In genomic region chr18:63205791-63206252, GRCh38 we compare ENCODE assay signal across 10 cellular contexts.
DNase-seq lines count a peak whose midpoint lies in the region; ATAC-seq and TF ChIP-seq lines count a peak whose summit lies in the region.
"Had no signal": no experiment of that assay in that cellular context is flagged by ENCODE, and none has a peak within 500 bp of the region (broad histone marks: within the 10 kb centered on the region; RNA-seq: fewer than 3 reads in every experiment).

No MANE protein-coding gene starts in this region.

- CTCF ChIA-PET in activated CD8-positive, alpha-beta memory T cell treated with anti-CD3 and anti-CD28 coated beads, Interleukin-2, amount 10 ng/mL, durations not matched to agents 7 days and 5 days (lab: Charles Lee): interaction anchor here (0.8 to 10.6 kb wide), 6 partner anchors 8 to 115 kb away, joined by 3 to 83 read pairs (median 4); partner anchors contain the start of gene BCL2
- CTCF ChIA-PET in activated CD8-positive, alpha-beta T cell treated with anti-CD3 and anti-CD28 coated beads for 36 hours (lab: Charles Lee): interaction anchor here (0.8 to 8.9 kb wide), 4 partner anchors 10 to 113 kb away, joined by 3 to 71 read pairs (median 4); partner anchors contain the start of gene BCL2

- H3K36me3 Mint-ChIP-seq in activated CD8-positive, alpha-beta memory T cell treated with anti-CD3 and anti-CD28 coated beads, Interleukin-2, amount 10 ng/mL, durations not matched to agents 7 days and 5 days: peaks cover 67% of the 10 kb centered on the region
- peaks cover 75% of the 10 kb centered on the region for H3K36me3 Mint-ChIP-seq in activated CD8-positive, alpha-beta T cell treated with anti-CD3 and anti-CD28 coated beads for 36 hours (ENCODE audit: low read depth)
- H3K36me3 Mint-ChIP-seq in stimulated activated memory B cell treated with anti-CD40 and anti-IgM and Interleukin-4, amounts not matched to agents 10 μg/mL and 1 μg/mL and 100 μg/mL, for 72 hours: peaks cover 26% of the 10 kb centered on the region

- peaks cover 92% of the 10 kb centered on the region for H3K4me1 Mint-ChIP-seq in activated CD8-positive, alpha-beta memory T cell treated with anti-CD3 and anti-CD28 coated beads, Interleukin-2, amount 10 ng/mL, durations not matched to agents 7 days and 5 days
- H3K4me1 Mint-ChIP-seq in activated CD8-positive, alpha-beta T cell treated with anti-CD3 and anti-CD28 coated beads for 36 hours (ENCODE audit: low read depth): peaks cover 92% of the 10 kb centered on the region
- H3K4me1 Mint-ChIP-seq in stimulated activated memory B cell treated with anti-CD40 and anti-IgM and Interleukin-4, amounts not matched to agents 10 μg/mL and 1 μg/mL and 100 μg/mL, for 72 hours: peaks cover 66% of the 10 kb centered on the region

- H3K27ac Mint-ChIP-seq in activated CD8-positive, alpha-beta memory T cell treated with anti-CD3 and anti-CD28 coated beads, Interleukin-2, amount 10 ng/mL, durations not matched to agents 7 days and 5 days: peak overlapping the region; percentile 91
- peak overlapping the region; percentile 84 for H3K27ac Mint-ChIP-seq in activated CD8-positive, alpha-beta T cell treated with anti-CD3 and anti-CD28 coated beads for 36 hours
- H3K27ac Mint-ChIP-seq in stimulated activated memory B cell treated with anti-CD40 and anti-IgM and Interleukin-4, amounts not matched to agents 10 μg/mL and 1 μg/mL and 100 μg/mL, for 72 hours: peak overlapping the region; percentile 84

- no peaks in the 10 kb centered on the region for H3K27me3 Mint-ChIP-seq in activated CD8-positive, alpha-beta memory T cell treated with anti-CD3 and anti-CD28 coated beads, Interleukin-2, amount 10 ng/mL, durations not matched to agents 7 days and 5 days
- no peaks in the 10 kb centered on the region for H3K27me3 Mint-ChIP-seq in activated CD8-positive, alpha-beta T cell treated with anti-CD3 and anti-CD28 coated beads for 36 hours
- no peaks in the 10 kb centered on the region for H3K27me3 Mint-ChIP-seq in stimulated activated memory B cell treated with anti-CD40 and anti-IgM and Interleukin-4, amounts not matched to agents 10 μg/mL and 1 μg/mL and 100 μg/mL, for 72 hours

- H3K36me3 ChIP-seq in H7 (replicated peaks; ENCODE audit: control insufficient read depth, insufficient read depth, low read length): no peaks in the 10 kb centered on the region

- DNase-seq in activated CD8-positive, alpha-beta memory T cell treated with anti-CD3 and anti-CD28 coated beads, Interleukin-2, amount 10 ng/mL, durations not matched to agents 7 days and 5 days: peak; percentile 67
- no peak for DNase-seq in activated CD8-positive, alpha-beta memory T cell treated with anti-CD3 and anti-CD28 coated beads for 24 hours
- peak; percentile 62 for DNase-seq in activated CD8-positive, alpha-beta T cell treated with anti-CD3 and anti-CD28 coated beads for 36 hours
- DNase-seq in SHP77 (lab: John Stamatoyannopoulos, UW) (no peak), midbrain (lab: John Stamatoyannopoulos, UW) (no peak), H7 (no peak)
- DNase-seq: erythroblast, NCI-H226 had no signal

- intact Hi-C loops in activated CD8-positive, alpha-beta T cell treated with anti-CD3 and anti-CD28 coated beads for 36 hours (cut with micrococcal nuclease): loop anchor here (5.0 kb wide), 1 partner anchor 111 kb away; the partner anchor contains the start of gene BCL2

- no peak for TF ChIP-seq CTCF in activated CD8-positive, alpha-beta T cell treated with anti-CD3 and anti-CD28 coated beads for 36 hours (IDR thresholded peaks at IDR 0.05)

- H3K4me3 ChIP-seq in H7 (ENCODE audit: insufficient read depth, low read depth, low read length): no peak overlapping the region

- no peaks in the 10 kb centered on the region for H3K9me3 Mint-ChIP-seq in activated CD8-positive, alpha-beta memory T cell treated with anti-CD3 and anti-CD28 coated beads, Interleukin-2, amount 10 ng/mL, durations not matched to agents 7 days and 5 days (ENCODE audit: low read depth)
- H3K9me3 Mint-ChIP-seq in activated CD8-positive, alpha-beta T cell treated with anti-CD3 and anti-CD28 coated beads for 36 hours: no peaks in the 10 kb centered on the region
- H3K9me3 Mint-ChIP-seq in stimulated activated memory B cell treated with anti-CD40 and anti-IgM and Interleukin-4, amounts not matched to agents 10 μg/mL and 1 μg/mL and 100 μg/mL, for 72 hours: no peaks in the 10 kb centered on the region

- ATAC-seq in activated CD8-positive, alpha-beta memory T cell treated with anti-CD3 and anti-CD28 coated beads, Interleukin-2, amount 10 ng/mL, durations not matched to agents 7 days and 5 days: peak; percentile 60
- ATAC-seq in HG03045 (IDR thresholded peaks at IDR 0.05; ENCODE audit: unreplicated experiment): peak; percentile 43
- ATAC-seq in activated CD8-positive, alpha-beta T cell treated with anti-CD3 and anti-CD28 coated beads for 36 hours: peak; percentile 36
- ATAC-seq in stimulated activated memory B cell treated with anti-CD40 and anti-IgM and Interleukin-4, amounts not matched to agents 10 μg/mL and 1 μg/mL and 100 μg/mL, for 72 hours: peak; percentile 51

- peak overlapping the region; percentile 85 for H3K4me3 Mint-ChIP-seq in activated CD8-positive, alpha-beta memory T cell treated with anti-CD3 and anti-CD28 coated beads, Interleukin-2, amount 10 ng/mL, durations not matched to agents 7 days and 5 days
- peak overlapping the region; percentile 72 for H3K4me3 Mint-ChIP-seq in activated CD8-positive, alpha-beta T cell treated with anti-CD3 and anti-CD28 coated beads for 36 hours
- peak overlapping the region; percentile 64 for H3K4me3 Mint-ChIP-seq in stimulated activated memory B cell treated with anti-CD40 and anti-IgM and Interleukin-4, amounts not matched to agents 10 μg/mL and 1 μg/mL and 100 μg/mL, for 72 hours

- POLR2A ChIA-PET in activated CD8-positive, alpha-beta T cell treated with anti-CD3 and anti-CD28 coated beads for 36 hours (lab: Charles Lee): interaction anchor here (1.2 to 7.1 kb wide), 7 partner anchors 9 to 113 kb away, joined by 3 to 40 read pairs (median 9); partner anchors contain the start of gene BCL2

- H3K27me3 ChIP-seq in H7 (ENCODE audit: control insufficient read depth, insufficient read depth, low read length): no peaks in the 10 kb centered on the region

Comparison
In these comparisons a context has a peak if more than half of its experiments do, and no peak if none do; other contexts are left out.
1. DNase-seq: peak in activated CD8-positive, alpha-beta memory T cell treated with anti-CD3 and anti-CD28 coated beads, Interleukin-2, amount 10 ng/mL, durations not matched to agents 7 days and 5 days (single experiment) and activated CD8-positive, alpha-beta T cell treated with anti-CD3 and anti-CD28 coated beads for 36 hours (single experiment); none in activated CD8-positive, alpha-beta memory T cell treated with anti-CD3 and anti-CD28 coated beads for 24 hours (single experiment), SHP77 (0 of 2), midbrain (single experiment) and H7 (single experiment).
2. Peak in every context shown above with its lines, with median percentiles within 50 percentile points of each other: ATAC-seq, H3K27ac Mint-ChIP-seq and H3K4me3 Mint-ChIP-seq.